Comparison of ENCODE assay signal across 15 cellular contexts in genomic region chr9:83027153-83027867, GRCh38. TPM values are rescaled to one million over a fixed set of nuclear protein-coding genes. Genes with fewer than 3 reads are reported as not detected.
DNase-seq lines count a peak whose midpoint lies in the region; ATAC-seq and TF ChIP-seq lines count a peak whose summit lies in the region.
"Had no signal": no experiment of that assay in that cellular context is flagged by ENCODE, and none has a peak within 500 bp of the region (broad histone marks: within the 10 kb centered on the region; RNA-seq: fewer than 3 reads in every experiment).

No MANE protein-coding gene starts in this region.

- H3K27me3 ChIP-seq in esophagus squamous epithelium: no peaks in the 10 kb centered on the region
- H3K27me3 ChIP-seq: colonic mucosa had no signal

- no peak for ATAC-seq in GM19023 (IDR thresholded peaks at IDR 0.05; ENCODE audit: unreplicated experiment)
- ATAC-seq: naive thymus-derived CD4-positive, alpha-beta T cell had no signal

- no peaks in the 10 kb centered on the region for H3K9me3 ChIP-seq in esophagus squamous epithelium
- H3K9me3 ChIP-seq: colonic mucosa had no signal

- intact Hi-C loops in esophagus squamous epithelium (cut with DNase I): no loop called here

- peaks cover 0 to 52% (median 0%) of the 10 kb centered on the region in 3 donors for H3K4me1 ChIP-seq in esophagus squamous epithelium
- H3K4me1 ChIP-seq: colonic mucosa had no signal

- TF ChIP-seq POLR2A in esophagus squamous epithelium (IDR thresholded peaks at IDR 0.05): no peak

- no peak for TF ChIP-seq CTCF in cardiac fibroblast (IDR thresholded peaks at IDR 0.05; ENCODE audit: low read depth, low read length)
- TF ChIP-seq CTCF in esophagus squamous epithelium (IDR thresholded peaks at IDR 0.05): no peak

- peak overlapping the region in 1 of 4 donors; percentile 73 for H3K27ac ChIP-seq in esophagus squamous epithelium
- H3K27ac ChIP-seq: colonic mucosa had no signal

- WGBS in esophagus squamous epithelium, 2 donors: 44 to 48% methylated on average over 4 of the region's 4 CpGs

- no peaks in the 10 kb centered on the region for H3K36me3 ChIP-seq in esophagus squamous epithelium
- H3K36me3 ChIP-seq: colonic mucosa had no signal

- DNase-seq in ELR (ENCODE audit: low read depth) (peak; percentile 93), NCI-H526 (lab: John Stamatoyannopoulos, UW) (peak; percentile 20 to 67), cardiac fibroblast (ENCODE audit: low read depth in 2 of 2) (peak; percentile 23 to 88), non-pigmented ciliary epithelial cell (ENCODE audit: low read depth) (peak; percentile 90), esophagus squamous epithelium (lab: John Stamatoyannopoulos, UW) (no peak), NCI-H510A treated with DMSO at 0.1 percent for 48 hours (lab: John Stamatoyannopoulos, UW) (no peak)
- DNase-seq in activated CD4-positive, alpha-beta T cell treated with anti-CD3 and anti-CD28 coated beads, Interleukin-2, amount 50 U/mL, for 1 hour: no peak
- DNase-seq: activated CD4-positive, CD25-positive, alpha-beta regulatory T cell treated with anti-CD3 and anti-CD28 coated beads, Interleukin-2, amount 50 U/mL, for 72 hours; colonic mucosa; H7; naive thymus-derived CD4-positive, alpha-beta T cell; NCI-H146 had no signal

- H3K4me3 ChIP-seq in cardiac fibroblast (replicated peaks in 1 of 2; ENCODE audit: low read depth in 2 of 2, low read length in 2 of 2) (no peak overlapping the region), esophagus squamous epithelium (no peak overlapping the region)
- H3K4me3 ChIP-seq: colonic mucosa had no signal

RNA-seq across cellular contexts. Expression of gene RASEF, which starts 35.6 kb away (rescaled TPM):
- total RNA-seq in esophagus squamous epithelium: 10 to 100 TPM in 3 of 4 donors, 1 to 10 TPM in 1; 9.1 to 17.4 (median 13.5) TPM
- total RNA-seq: G401; naive thymus-derived CD4-positive, alpha-beta T cell; OCI-LY7 had no signal

Comparison
In these comparisons a context has a peak if more than half of its experiments do, and no peak if none do; other contexts are left out.
1. DNase-seq: peak in ELR (single experiment), NCI-H526 (2 of 2), cardiac fibroblast (2 of 2) and non-pigmented ciliary epithelial cell (single experiment); none in activated CD4-positive, alpha-beta T cell treated with anti-CD3 and anti-CD28 coated beads, Interleukin-2, amount 50 U/mL, for 1 hour (single experiment), esophagus squamous epithelium (single experiment) and NCI-H510A treated with DMSO at 0.1 percent for 48 hours (single experiment).